Comparison of ENCODE assay signal across 2 cellular contexts in the genomic region with DNA sequence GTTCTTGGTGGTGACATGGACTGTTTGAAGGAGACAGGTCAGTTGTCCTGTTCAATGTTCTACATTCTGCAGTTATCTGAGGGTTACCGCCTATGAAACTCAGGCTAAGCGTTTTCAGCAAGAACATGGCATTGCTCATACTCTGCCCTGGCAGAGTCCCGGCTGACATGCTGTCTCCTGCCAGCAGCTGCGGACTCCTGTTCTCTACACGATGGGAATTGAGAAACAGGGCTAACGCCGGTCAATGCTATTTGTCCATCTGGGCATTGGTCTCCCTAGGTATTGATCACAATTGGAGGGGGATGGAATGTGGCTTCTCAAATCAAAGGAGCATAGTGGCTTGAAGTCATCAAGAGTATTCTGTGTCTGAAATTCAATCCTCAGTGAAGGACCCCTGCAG. TPM values are rescaled to one million over a fixed set of nuclear protein-coding genes. Genes with fewer than 3 reads are reported as not detected.
"Had no signal": no experiment of that assay in that cellular context is flagged by ENCODE, and none has a peak within 500 bp of the region (broad histone marks: within the 10 kb centered on the region; RNA-seq: fewer than 3 reads in every experiment).

No MANE protein-coding gene starts in this region.

RNA-seq across cellular contexts. Expression of a gene that starts 20.6 kb away (rescaled TPM):
- total RNA-seq: G401, GM12878 had no signal
- polyA plus RNA-seq: GM12878 had no signal
